In the genomic region with DNA sequence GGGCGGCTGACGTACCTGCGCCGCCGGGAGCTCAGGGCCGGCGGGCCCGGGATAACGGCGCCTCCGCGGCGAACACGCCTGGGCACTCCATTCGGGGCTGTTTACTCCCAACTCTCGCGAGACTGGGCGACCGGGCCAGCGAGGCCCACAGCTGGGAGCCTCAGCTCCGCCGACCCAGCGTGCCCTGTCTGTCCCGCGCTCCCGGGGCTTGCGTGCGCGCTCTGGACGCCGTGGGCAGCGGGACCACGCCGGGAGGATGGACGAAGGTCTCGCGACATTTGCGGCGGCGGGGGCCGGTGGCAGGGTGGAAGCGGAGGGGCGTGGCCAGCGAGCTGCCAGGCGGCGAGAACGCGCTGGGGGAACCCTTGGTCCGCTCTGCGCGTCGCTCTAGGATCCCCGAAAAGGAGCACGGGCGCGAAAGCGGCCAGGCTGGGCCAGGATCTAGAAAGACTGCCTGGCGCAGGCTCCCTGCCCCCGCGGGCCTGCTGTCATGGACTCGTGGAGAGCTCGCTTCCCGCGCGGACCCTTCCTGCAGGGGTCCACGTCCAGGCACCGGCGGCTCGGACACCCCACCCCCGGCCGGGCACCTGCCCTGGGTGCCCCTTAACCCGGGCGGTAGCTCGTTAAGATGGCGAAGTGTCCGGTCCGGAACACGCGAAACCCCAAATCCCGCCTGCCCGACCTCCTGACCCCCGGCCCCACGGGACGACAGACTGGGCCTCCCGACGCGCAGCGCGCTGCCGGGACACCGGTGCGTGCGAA, we compare ENCODE assay signal across 1 cellular context.
A peak's percentile ranks its signal among the peaks of the same experiment; 100 is the strongest.
TF ChIP-seq lines count a peak whose summit lies in the region.

A gene (minus strand): TSS at position 223 of the 762 bp plus-strand sequence. CDS start 15,159 bp downstream, outside the sequence.

TF ChIP-seq in neural cell, 6 proteins besides CTCF, POLR2A, EP300 and RAD21 (continued from another document):
- TF ChIP-seq EZH2 (IDR thresholded peaks at IDR 0.05; ENCODE audit: borderline replicate concordance, insufficient read depth, low read length, poor library complexity, severe bottlenecking) (no peak), MXI1 (conservative IDR thresholded peaks at IDR 0.05; ENCODE audit: poor library complexity, severe bottlenecking) (peak; percentile 80)
TF ChIP-seq in neural cell: peak in this region for 5.
